Comparison of ENCODE assay signal across 10 cellular contexts in the genomic region with DNA sequence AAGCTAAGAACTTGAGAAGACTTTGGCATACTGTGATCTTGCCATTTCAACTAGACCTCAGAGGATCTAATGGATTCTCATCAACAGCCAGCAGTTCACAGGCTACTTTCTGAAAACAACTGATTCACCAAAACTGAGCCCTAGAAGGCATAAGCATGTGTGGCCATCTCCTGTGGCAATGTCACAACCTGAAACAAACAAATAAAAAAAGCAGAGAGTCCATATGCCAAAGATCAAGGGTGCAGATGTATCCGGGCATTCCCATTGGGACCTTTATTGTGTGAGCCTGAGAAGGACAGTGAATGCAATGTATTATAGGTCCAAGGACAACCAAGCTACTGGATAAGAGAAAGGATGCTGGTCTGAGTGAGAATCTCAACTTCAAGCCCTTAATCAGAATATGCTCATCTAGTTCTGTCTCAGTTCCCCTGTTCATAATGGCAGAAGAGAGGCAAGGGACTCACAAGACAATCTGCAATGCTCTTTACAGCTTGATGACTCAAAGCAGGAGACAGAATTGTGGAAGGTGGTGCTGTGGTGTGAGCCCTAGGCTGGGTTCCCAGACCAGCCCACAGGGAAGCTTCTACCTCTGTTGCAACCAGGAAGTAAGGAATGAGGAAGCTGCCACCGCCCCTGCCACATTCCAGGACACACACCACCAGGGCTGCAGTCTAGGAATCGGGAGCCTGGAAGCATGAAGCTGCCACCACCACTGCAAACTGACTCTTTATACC.
A peak's percentile ranks its signal among the peaks of the same experiment; 100 is the strongest.
DNase-seq lines count a peak whose midpoint lies in the region; ATAC-seq and TF ChIP-seq lines count a peak whose summit lies in the region.
"Had no signal": no experiment of that assay in that cellular context is flagged by ENCODE, and none has a peak within 500 bp of the region (broad histone marks: within the 10 kb centered on the region; RNA-seq: fewer than 3 reads in every experiment).

No MANE protein-coding gene starts in this region.

- ATAC-seq in GM19455 (IDR thresholded peaks at IDR 0.05; ENCODE audit: unreplicated experiment) (peak; percentile 93), HG03175 (IDR thresholded peaks at IDR 0.05; ENCODE audit: unreplicated experiment) (peak; percentile 94)

- H3K9me3 ChIP-seq in Caco-2 = no peaks in the 10 kb centered on the region

- H3K4me1 ChIP-seq in Caco-2 = peaks cover 14% of the 10 kb centered on the region

- no peak overlapping the region for H3K4me3 Mint-ChIP-seq in Caco-2 (ENCODE audit: unreplicated experiment)
- H3K4me3 Mint-ChIP-seq: activated T-cell treated with anti-CD3 and anti-CD28 coated beads, Interleukin-2, amount 50 U/mL, for 72 hours; nephron had no signal

- no peaks in the 10 kb centered on the region for H3K27me3 ChIP-seq in Caco-2 (replicated peaks; ENCODE audit: control insufficient read depth, insufficient read depth, low read length)

- H3K4me3 ChIP-seq in Caco-2 (ENCODE audit: low read depth, low read length) (no peak overlapping the region), cardiac fibroblast (replicated peaks in 1 of 2; ENCODE audit: low read depth in 2 of 2, low read length in 2 of 2) (no peak overlapping the region), retinal pigment epithelial cell (ENCODE audit: low read length) (no peak overlapping the region)

- no peaks in the 10 kb centered on the region for H3K36me3 Mint-ChIP-seq in Caco-2 (ENCODE audit: insufficient read depth, unreplicated experiment)

- POLR2A ChIA-PET in Caco-2 (lab: Charles Lee) = no interaction called here

- CTCF ChIA-PET in Caco-2 (lab: Charles Lee) = interaction anchor here (0.6 to 1.7 kb wide), 2 partner anchors 132 to 135 kb away, joined by 4 read pairs; no protein-coding TSS in a partner anchor

- intact Hi-C loops in Caco-2 (cut with micrococcal nuclease; ENCODE audit: unreplicated experiment) = no loop called here

- DNase-seq in Caco-2 (peak; percentile 67 to 80), cardiac fibroblast (ENCODE audit: low read depth in 2 of 2) (peak; percentile 50 to 76), retinal pigment epithelial cell (ENCODE audit: low read depth) (peak; percentile 50), T1000 (lab: John Stamatoyannopoulos, UW) (no peak)
- no peak for DNase-seq in activated T-cell treated with anti-CD3 and anti-CD28 coated beads, Interleukin-2, amount 50 U/mL, for 1 hour
- DNase-seq in effector CD4-positive, alpha-beta T cell = no peak
- DNase-seq: activated T-cell treated with anti-CD3 and anti-CD28 coated beads, Interleukin-2, amount 50 U/mL, for 72 hours had no signal

- no TSS peak for BruUV-seq in Caco-2 (replicated peaks; lab: Mats Ljungman, UMichigan)

- TF ChIP-seq CTCF in Caco-2 (IDR thresholded peaks at IDR 0.05; ENCODE audit: insufficient read depth in 1 of 2, low read depth in 1 of 2, low read length in 1 of 2, severe bottlenecking in 1 of 2, unreplicated experiment in 1 of 2) (no peak), cardiac fibroblast (IDR thresholded peaks at IDR 0.05; ENCODE audit: low read depth, low read length) (no peak), retinal pigment epithelial cell (conservative IDR thresholded peaks at IDR 0.05; ENCODE audit: low read depth, low read length) (no peak)

- peaks cover 15% of the 10 kb centered on the region for H3K4me1 Mint-ChIP-seq in Caco-2 (ENCODE audit: low read depth, unreplicated experiment)

- H3K36me3 ChIP-seq in Caco-2 (ENCODE audit: control insufficient read depth, insufficient read depth, low read length) = no peaks in the 10 kb centered on the region

- H3K27me3 Mint-ChIP-seq in Caco-2 (ENCODE audit: insufficient read depth, unreplicated experiment) = no peaks in the 10 kb centered on the region

- H3K9me3 Mint-ChIP-seq in Caco-2 (ENCODE audit: unreplicated experiment) = no peaks in the 10 kb centered on the region
- H3K9me3 Mint-ChIP-seq: activated T-cell treated with anti-CD3 and anti-CD28 coated beads, Interleukin-2, amount 50 U/mL, for 72 hours; nephron had no signal

- H3K27ac Mint-ChIP-seq in Caco-2 (ENCODE audit: unreplicated experiment) = peak overlapping the region; percentile 69
- H3K27ac Mint-ChIP-seq: activated T-cell treated with anti-CD3 and anti-CD28 coated beads, Interleukin-2, amount 50 U/mL, for 72 hours; nephron had no signal

Comparison
In these comparisons a context has a peak if more than half of its experiments do, and no peak if none do; other contexts are left out.
1. DNase-seq: peak in Caco-2 (2 of 2), cardiac fibroblast (2 of 2) and retinal pigment epithelial cell (single experiment); none in T1000 (single experiment), activated T-cell treated with anti-CD3 and anti-CD28 coated beads, Interleukin-2, amount 50 U/mL, for 1 hour (single experiment) and effector CD4-positive, alpha-beta T cell (single experiment).